Comparison of ENCODE assay signal across 17 cellular contexts in the genomic region with DNA sequence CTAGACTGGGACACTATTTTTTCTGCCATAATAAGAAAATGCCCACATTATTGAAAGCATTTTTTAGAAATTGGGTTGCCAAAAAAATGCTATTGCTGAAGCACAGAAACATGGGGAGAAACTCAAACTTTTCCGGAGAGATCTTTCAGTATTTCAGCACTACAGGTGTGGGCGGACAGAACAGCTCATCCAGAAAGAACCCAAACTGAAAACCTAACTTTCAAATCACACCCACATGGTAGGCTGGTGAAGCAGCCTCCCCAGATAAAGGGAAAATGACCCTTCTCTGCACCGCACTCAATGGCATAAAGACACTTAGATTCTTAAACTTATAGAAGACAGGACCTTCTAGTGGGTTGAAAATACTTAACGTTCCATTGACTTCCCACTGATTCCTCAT.
DNase-seq lines count a peak whose midpoint lies in the region; TF ChIP-seq lines count a peak whose summit lies in the region.
"Had no signal": no experiment of that assay in that cellular context is flagged by ENCODE, and none has a peak within 500 bp of the region (broad histone marks: within the 10 kb centered on the region; RNA-seq: fewer than 3 reads in every experiment).

No MANE protein-coding gene starts in this region.

- H3K27ac ChIP-seq in osteoblast (ENCODE audit: low read depth, low read length), result no peak overlapping the region
- H3K27ac ChIP-seq: A549 had no signal

- POLR2A ChIA-PET in activated CD4-positive, alpha-beta memory T cell treated with anti-CD3 and anti-CD28 coated beads for 36 hours (lab: Charles Lee), result no interaction called here
- POLR2A ChIA-PET in activated CD4-positive, alpha-beta memory T cell treated with anti-CD3 and anti-CD28 coated beads, Interleukin-2, amount 10 ng/mL, durations not matched to agents 7 days and 5 days (lab: Charles Lee), result no interaction called here

- no peaks in the 10 kb centered on the region for H3K9me3 ChIP-seq in osteoblast (ENCODE audit: low read depth, low read length)
- H3K9me3 ChIP-seq: A549 had no signal

- peak; percentile 53 for DNase-seq in activated CD4-positive, alpha-beta memory T cell treated with anti-CD3 and anti-CD28 coated beads for 36 hours
- DNase-seq in activated CD4-positive, alpha-beta memory T cell treated with anti-CD3 and anti-CD28 coated beads, Interleukin-2, amount 10 ng/mL, durations not matched to agents 7 days and 5 days, result no peak
- peak; percentile 40 for DNase-seq in stimulated activated CD4-positive, alpha-beta T cell treated with anti-CD3 and anti-CD28 coated beads, Interleukin-15, amount 100 ng/mL, for 24 hours
- DNase-seq in stimulated activated CD4-positive, alpha-beta T cell treated with anti-CD3 and anti-CD28 coated beads, Interleukin-4, amount 100 ng/mL, for 1 hour, result no peak
- DNase-seq in osteoblast (ENCODE audit: insufficient read length, low spot score, missing footprints) (peak; percentile 32), superior temporal gyrus (ENCODE audit: extremely low spot score) (peak; percentile 56), NCI-H1417 (lab: John Stamatoyannopoulos, UW) (no peak)
- no peak for DNase-seq in effector CD8-positive, alpha-beta T cell (lab: John Stamatoyannopoulos, UW)
- DNase-seq: C1 segment of cervical spinal cord, GDM1, GOT3, NCI-H1105, NCI-H187, NCI-H226, NCI-H524 treated with DMSO at 0.1 percent for 48 hours had no signal

- H3K4me3 ChIP-seq in osteoblast (ENCODE audit: insufficient read depth, low read length), result no peak overlapping the region
- H3K4me3 ChIP-seq: A549, GM12878 had no signal

- H2AFZ ChIP-seq in osteoblast (ENCODE audit: low read length), result no peak overlapping the region

- H3K4me1 ChIP-seq in osteoblast (ENCODE audit: insufficient read depth, low read length), result peaks cover 3% of the 10 kb centered on the region
- H3K4me1 ChIP-seq: A549 had no signal

- H4K20me1 ChIP-seq in osteoblast (ENCODE audit: insufficient read depth, low read length), result no peaks in the 10 kb centered on the region

- TF ChIP-seq CTCF in osteoblast (IDR thresholded peaks at IDR 0.05; ENCODE audit: extremely low read depth, low read depth, low read length), result no peak

- no peaks in the 10 kb centered on the region for H3K36me3 ChIP-seq in osteoblast (ENCODE audit: insufficient read depth, low read length)

- H3K27me3 Mint-ChIP-seq in activated CD4-positive, alpha-beta memory T cell treated with anti-CD3 and anti-CD28 coated beads for 36 hours, result peaks cover 32% of the 10 kb centered on the region
- H3K27me3 Mint-ChIP-seq in activated CD4-positive, alpha-beta memory T cell treated with anti-CD3 and anti-CD28 coated beads, Interleukin-2, amount 10 ng/mL, durations not matched to agents 7 days and 5 days, result peaks cover 26% of the 10 kb centered on the region

- H3K4me3 Mint-ChIP-seq in activated CD4-positive, alpha-beta memory T cell treated with anti-CD3 and anti-CD28 coated beads for 36 hours, result no peak overlapping the region
- no peak overlapping the region for H3K4me3 Mint-ChIP-seq in activated CD4-positive, alpha-beta memory T cell treated with anti-CD3 and anti-CD28 coated beads, Interleukin-2, amount 10 ng/mL, durations not matched to agents 7 days and 5 days

- no peaks in the 10 kb centered on the region for H3K36me3 Mint-ChIP-seq in activated CD4-positive, alpha-beta memory T cell treated with anti-CD3 and anti-CD28 coated beads for 36 hours
- no peaks in the 10 kb centered on the region for H3K36me3 Mint-ChIP-seq in activated CD4-positive, alpha-beta memory T cell treated with anti-CD3 and anti-CD28 coated beads, Interleukin-2, amount 10 ng/mL, durations not matched to agents 7 days and 5 days (ENCODE audit: low read depth)

- no peaks in the 10 kb centered on the region for H3K9me3 Mint-ChIP-seq in activated CD4-positive, alpha-beta memory T cell treated with anti-CD3 and anti-CD28 coated beads for 36 hours
- H3K9me3 Mint-ChIP-seq in activated CD4-positive, alpha-beta memory T cell treated with anti-CD3 and anti-CD28 coated beads, Interleukin-2, amount 10 ng/mL, durations not matched to agents 7 days and 5 days, result no peaks in the 10 kb centered on the region

- CTCF ChIA-PET in activated CD4-positive, alpha-beta memory T cell treated with anti-CD3 and anti-CD28 coated beads for 36 hours (lab: Charles Lee), result interaction anchor here (0.9 to 1.2 kb wide), 2 partner anchors 32 to 37 kb away, joined by 3 to 4 read pairs; no protein-coding TSS in a partner anchor
- CTCF ChIA-PET in activated CD4-positive, alpha-beta memory T cell treated with anti-CD3 and anti-CD28 coated beads, Interleukin-2, amount 10 ng/mL, durations not matched to agents 7 days and 5 days (lab: Charles Lee), result no interaction called here

- no peak overlapping the region for H3K4me2 ChIP-seq in osteoblast (ENCODE audit: insufficient read depth, low read length)
- H3K4me2 ChIP-seq: A549 had no signal

- peaks cover 5% of the 10 kb centered on the region for H3K27me3 ChIP-seq in osteoblast (ENCODE audit: insufficient read depth, low read length)

- peaks cover 14% of the 10 kb centered on the region for H3K4me1 Mint-ChIP-seq in activated CD4-positive, alpha-beta memory T cell treated with anti-CD3 and anti-CD28 coated beads for 36 hours (ENCODE audit: low read depth)
- peaks cover 10% of the 10 kb centered on the region for H3K4me1 Mint-ChIP-seq in activated CD4-positive, alpha-beta memory T cell treated with anti-CD3 and anti-CD28 coated beads, Interleukin-2, amount 10 ng/mL, durations not matched to agents 7 days and 5 days

- H3K27ac Mint-ChIP-seq in activated CD4-positive, alpha-beta memory T cell treated with anti-CD3 and anti-CD28 coated beads for 36 hours, result no peak overlapping the region
- H3K27ac Mint-ChIP-seq in activated CD4-positive, alpha-beta memory T cell treated with anti-CD3 and anti-CD28 coated beads, Interleukin-2, amount 10 ng/mL, durations not matched to agents 7 days and 5 days, result no peak overlapping the region

- intact Hi-C loops in activated CD4-positive, alpha-beta memory T cell treated with anti-CD3 and anti-CD28 coated beads for 36 hours (cut with micrococcal nuclease), result loop anchor here (1.0 kb wide), 1 partner anchor 11 kb away; no protein-coding TSS in a partner anchor

- no peaks in the 10 kb centered on the region for H3K79me2 ChIP-seq in osteoblast (ENCODE audit: insufficient read depth, low read length)

Comparison
In these comparisons a context has a peak if more than half of its experiments do, and no peak if none do; other contexts are left out.
1. DNase-seq: peak in activated CD4-positive, alpha-beta memory T cell treated with anti-CD3 and anti-CD28 coated beads for 36 hours (single experiment), stimulated activated CD4-positive, alpha-beta T cell treated with anti-CD3 and anti-CD28 coated beads, Interleukin-15, amount 100 ng/mL, for 24 hours (single experiment), osteoblast (single experiment) and superior temporal gyrus (single experiment); none in activated CD4-positive, alpha-beta memory T cell treated with anti-CD3 and anti-CD28 coated beads, Interleukin-2, amount 10 ng/mL, durations not matched to agents 7 days and 5 days (single experiment), stimulated activated CD4-positive, alpha-beta T cell treated with anti-CD3 and anti-CD28 coated beads, Interleukin-4, amount 100 ng/mL, for 1 hour (single experiment), effector CD8-positive, alpha-beta T cell (single experiment) and NCI-H1417 (0 of 3).